In genomic region chr4:113741971-113742370, GRCh38 we compare ENCODE assay signal across 19 cellular contexts. TPM values are rescaled to one million over a fixed set of nuclear protein-coding genes. Genes with fewer than 3 reads are reported as not detected.
DNase-seq lines count a peak whose midpoint lies in the region; ATAC-seq and TF ChIP-seq lines count a peak whose summit lies in the region.
"Had no signal": no experiment of that assay in that cellular context is flagged by ENCODE, and none has a peak within 500 bp of the region (broad histone marks: within the 10 kb centered on the region; RNA-seq: fewer than 3 reads in every experiment).

No MANE protein-coding gene starts in this region.

- CTCF ChIA-PET in T-cell (lab: Charles Lee) (interaction anchor here in 1 of 2 donors (0.7 kb wide), 1 partner anchor 44 kb away, joined by 4 read pairs; no protein-coding TSS in a partner anchor), SK-N-SH (lab: Yijun Ruan, JAX) (no interaction called here)

- H2AFZ ChIP-seq in hepatocyte (no peak overlapping the region), SK-N-SH (ENCODE audit: low read depth) (no peak overlapping the region)

- peak overlapping the region; percentile 5 for H3K4me2 ChIP-seq in hepatocyte
- H3K4me2 ChIP-seq in SK-N-SH, result no peak overlapping the region
- H3K4me2 ChIP-seq: BLaER1 treated with 17β-estradiol and CSF1 and Interleukin-3, amounts not matched to agents 10 nM and 100 nM had no signal

- H3K27ac Mint-ChIP-seq in T-cell, result peak overlapping the region; percentile 12 to 33
- H3K27ac Mint-ChIP-seq in stimulated activated memory B cell treated with anti-CD40 and anti-IgM and Interleukin-4, amounts not matched to agents 10 μg/mL and 1 μg/mL and 100 μg/mL, for 72 hours, result peak overlapping the region; percentile 1

- POLR2A ChIA-PET in T-cell (lab: Charles Lee), result no interaction called here
- POLR2A ChIA-PET in SK-N-SH (lab: Yijun Ruan, JAX), result no interaction called here

- no peak for DNase-seq in left ventricle myocardium inferior
- DNase-seq in right cardiac atrium, result no peak
- DNase-seq in T-cell, result no peak
- DNase-seq in hepatocyte (ENCODE audit: low spot score), result no peak
- DNase-seq in DMS 273 treated with DMSO at 0.1 percent for 48 hours (lab: John Stamatoyannopoulos, UW), result no peak
- no peak for DNase-seq in SK-N-SH
- DNase-seq: CD8-positive, alpha-beta memory T cell; KBM-7; MG63; NCI-H1105 treated with DMSO at 0.1 percent for 48 hours; NCI-H146; NCI-H1930; NCI-H2107; NCI-H524 treated with DMSO at 0.1 percent for 48 hours; NCI-H774; SJCRH30 had no signal

- ATAC-seq in right cardiac atrium (no peak), T-cell (replicated peaks in 1 of 4) (no peak), HG03196 (IDR thresholded peaks at IDR 0.05; ENCODE audit: unreplicated experiment) (no peak)
- no peak for ATAC-seq in stimulated activated memory B cell treated with anti-CD40 and anti-IgM and Interleukin-4, amounts not matched to agents 10 μg/mL and 1 μg/mL and 100 μg/mL, for 72 hours

- no peaks in the 10 kb centered on the region for H3K9me3 ChIP-seq in left ventricle myocardium inferior (replicated peaks)
- H3K9me3 ChIP-seq in right cardiac atrium (ENCODE audit: control insufficient read depth, low read length), result no peaks in the 10 kb centered on the region
- H3K9me3 ChIP-seq in hepatocyte (ENCODE audit: low read depth), result no peaks in the 10 kb centered on the region
- H3K9me3 ChIP-seq in SK-N-SH, result no peaks in the 10 kb centered on the region
- H3K9me3 ChIP-seq: BLaER1 treated with 17β-estradiol and CSF1 and Interleukin-3, amounts not matched to agents 10 nM and 100 nM; MG63; SJCRH30 had no signal

- H3K4me3 ChIP-seq in left ventricle myocardium inferior (no peak overlapping the region), right cardiac atrium (ENCODE audit: low read length) (no peak overlapping the region), hepatocyte (no peak overlapping the region), SK-N-SH (ENCODE audit: low read depth in 2 of 2, low read length in 1 of 2) (no peak overlapping the region)
- H3K4me3 ChIP-seq: BLaER1 treated with 17β-estradiol and CSF1 and Interleukin-3, amounts not matched to agents 10 nM and 100 nM; MG63; SJCRH30 had no signal

- peaks cover 15% of the 10 kb centered on the region for H3F3A ChIP-seq in SK-N-SH (replicated peaks; ENCODE audit: insufficient read depth)

- H3K36me3 Mint-ChIP-seq in T-cell, result peaks cover 24% of the 10 kb centered on the region
- H3K36me3 Mint-ChIP-seq in stimulated activated memory B cell treated with anti-CD40 and anti-IgM and Interleukin-4, amounts not matched to agents 10 μg/mL and 1 μg/mL and 100 μg/mL, for 72 hours, result peaks cover 11% of the 10 kb centered on the region

- no peak for TF ChIP-seq RAD21 in SK-N-SH (IDR thresholded peaks at IDR 0.05; ENCODE audit: low read length)

- H3K27ac ChIP-seq in left ventricle myocardium inferior (replicated peaks), result peak overlapping the region; percentile 32
- H3K27ac ChIP-seq in right cardiac atrium (ENCODE audit: low read length), result no peak overlapping the region
- H3K27ac ChIP-seq in hepatocyte, result peak overlapping the region; percentile 48
- H3K27ac ChIP-seq in SK-N-SH (ENCODE audit: low read depth in 2 of 2, low read length in 1 of 2), result no peak overlapping the region
- H3K27ac ChIP-seq: BLaER1 treated with 17β-estradiol and CSF1 and Interleukin-3, amounts not matched to agents 10 nM and 100 nM; SJCRH30 had no signal

- H3K4me1 Mint-ChIP-seq in T-cell, result peaks cover 29 to 36% (median 36%) of the 10 kb centered on the region in 3 donors
- H3K4me1 Mint-ChIP-seq in stimulated activated memory B cell treated with anti-CD40 and anti-IgM and Interleukin-4, amounts not matched to agents 10 μg/mL and 1 μg/mL and 100 μg/mL, for 72 hours, result peaks cover 28% of the 10 kb centered on the region

- peaks cover 0 to 4% (median 0%) of the 10 kb centered on the region in 3 donors for H3K9me3 Mint-ChIP-seq in T-cell
- no peaks in the 10 kb centered on the region for H3K9me3 Mint-ChIP-seq in stimulated activated memory B cell treated with anti-CD40 and anti-IgM and Interleukin-4, amounts not matched to agents 10 μg/mL and 1 μg/mL and 100 μg/mL, for 72 hours
- H3K9me3 Mint-ChIP-seq: CD8-positive, alpha-beta memory T cell had no signal

- H3K27me3 ChIP-seq in left ventricle myocardium inferior (ENCODE audit: low read depth), result no peaks in the 10 kb centered on the region
- no peaks in the 10 kb centered on the region for H3K27me3 ChIP-seq in right cardiac atrium (ENCODE audit: control insufficient read depth, insufficient read depth)
- H3K27me3 ChIP-seq in hepatocyte, result no peaks in the 10 kb centered on the region
- no peaks in the 10 kb centered on the region for H3K27me3 ChIP-seq in SK-N-SH (ENCODE audit: insufficient read depth)
- H3K27me3 ChIP-seq: BLaER1 treated with 17β-estradiol and CSF1 and Interleukin-3, amounts not matched to agents 10 nM and 100 nM; MG63; SJCRH30 had no signal

- TF ChIP-seq EP300 in SK-N-SH (IDR thresholded peaks at IDR 0.05; ENCODE audit: borderline replicate concordance in 1 of 2, low read depth in 1 of 2, low read length in 1 of 2), result no peak

- intact Hi-C loops in left ventricle myocardium inferior (cut with micrococcal nuclease) (no loop called here), right cardiac atrium (cut with DNase I) (loop anchor here in 1 of 4 donors (2.0 kb wide), 1 partner anchor 35 kb away; no protein-coding TSS in a partner anchor)

- no peak overlapping the region for H3K4me3 Mint-ChIP-seq in T-cell
- H3K4me3 Mint-ChIP-seq in stimulated activated memory B cell treated with anti-CD40 and anti-IgM and Interleukin-4, amounts not matched to agents 10 μg/mL and 1 μg/mL and 100 μg/mL, for 72 hours, result no peak overlapping the region
- H3K4me3 Mint-ChIP-seq: CD8-positive, alpha-beta memory T cell had no signal

- H3K27me3 Mint-ChIP-seq in T-cell, result no peaks in the 10 kb centered on the region
- no peaks in the 10 kb centered on the region for H3K27me3 Mint-ChIP-seq in stimulated activated memory B cell treated with anti-CD40 and anti-IgM and Interleukin-4, amounts not matched to agents 10 μg/mL and 1 μg/mL and 100 μg/mL, for 72 hours
- H3K27me3 Mint-ChIP-seq: CD8-positive, alpha-beta memory T cell had no signal

- no peaks in the 10 kb centered on the region for H3K9me2 ChIP-seq in hepatocyte (replicated peaks; ENCODE audit: insufficient read depth)
- H3K9me2 ChIP-seq in SK-N-SH, result no peaks in the 10 kb centered on the region

- H3K36me3 ChIP-seq in left ventricle myocardium inferior (no peaks in the 10 kb centered on the region), hepatocyte (replicated peaks; ENCODE audit: insufficient read depth, low read depth) (no peaks in the 10 kb centered on the region), SK-N-SH (replicated peaks in 1 of 2; ENCODE audit: control insufficient read depth in 1 of 2, insufficient read depth in 2 of 2, low read length in 1 of 2) (peaks cover 9 to 27% of the 10 kb centered on the region in 2 experiments)
- H3K36me3 ChIP-seq: MG63, SJCRH30 had no signal

- peaks cover 90% of the 10 kb centered on the region for H3K4me1 ChIP-seq in left ventricle myocardium inferior
- peaks cover 4% of the 10 kb centered on the region for H3K4me1 ChIP-seq in right cardiac atrium (ENCODE audit: control insufficient read depth, insufficient read depth, low read length)
- H3K4me1 ChIP-seq in hepatocyte (ENCODE audit: insufficient read depth), result no peaks in the 10 kb centered on the region
- H3K4me1 ChIP-seq in SK-N-SH (ENCODE audit: control insufficient read depth in 1 of 2, insufficient read depth in 2 of 2, low read depth in 1 of 2, low read length in 1 of 2), result peaks cover 0 to 12% of the 10 kb centered on the region in 2 experiments; a peak in 2 of 4 replicates

- no peaks in the 10 kb centered on the region for H4K20me1 ChIP-seq in hepatocyte (ENCODE audit: insufficient read depth, poor library complexity, severe bottlenecking)
- H4K20me1 ChIP-seq in SK-N-SH (ENCODE audit: insufficient read depth), result no peaks in the 10 kb centered on the region

- TF ChIP-seq CTCF in left ventricle myocardium inferior (IDR thresholded peaks at IDR 0.05; ENCODE audit: borderline replicate concordance) (no peak), hepatocyte (IDR thresholded peaks at IDR 0.05; ENCODE audit: poor library complexity) (no peak), SK-N-SH (IDR thresholded peaks at IDR 0.05) (no peak)

- H3K79me2 ChIP-seq in hepatocyte (peaks cover 81% of the 10 kb centered on the region), SK-N-SH (ENCODE audit: insufficient read depth) (peaks cover 74% of the 10 kb centered on the region)

- H3K9ac ChIP-seq in SK-N-SH, result no peak overlapping the region
- H3K9ac ChIP-seq: BLaER1 treated with 17β-estradiol and CSF1 and Interleukin-3, amounts not matched to agents 10 nM and 100 nM had no signal

TF ChIP-seq in SK-N-SH, 30 proteins besides CTCF, POLR2A, EP300 and RAD21:
- TF ChIP-seq FOSL2 (IDR thresholded peaks at IDR 0.05; ENCODE audit: borderline replicate concordance, low read depth), result no peak
- TF ChIP-seq RFX5 (IDR thresholded peaks at IDR 0.05; ENCODE audit: low read length), result no peak
- TF ChIP-seq TAF1 (IDR thresholded peaks at IDR 0.05; ENCODE audit: borderline replicate concordance, low read depth, low read length), result no peak

RNA-seq across cellular contexts. Expression of gene CAMK2D, which starts 19.6 kb away (rescaled TPM):
- total RNA-seq in left ventricle myocardium inferior, result 223 TPM
- 100 to 1,000 TPM; 150 to 177 (median 152) TPM for total RNA-seq in right cardiac atrium
- polyA plus RNA-seq in right cardiac atrium, result 77.2 TPM
- total RNA-seq in T-cell, result 10 to 100 TPM; 30.9 to 36.2 (median 35.4) TPM
- total RNA-seq in hepatocyte, result 98.2 and 99.1 TPM in 2 replicates
- polyA plus RNA-seq in hepatocyte, result 34.7 and 36.8 TPM in 2 replicates
- polyA plus RNA-seq in SK-N-SH (2012; rRNA removed), result 17.0 and 23.8 TPM in 2 replicates
- polyA plus RNA-seq in SK-N-SH (2012; cell fraction: cytosol; rRNA removed), result 26.0 and 27.5 TPM in 2 replicates
- polyA plus RNA-seq in SK-N-SH (2012; cell fraction: nucleus; rRNA removed), result 15.6 and 20.7 TPM in 2 replicates

Comparison
In these comparisons a context has a peak if more than half of its experiments do, and no peak if none do; other contexts are left out.
1. H3K27ac ChIP-seq: peak in left ventricle myocardium inferior (single experiment) and hepatocyte (single experiment); none in right cardiac atrium (single experiment) and SK-N-SH (0 of 2).